Comparison of ENCODE assay signal across 19 cellular contexts in the genomic region with DNA sequence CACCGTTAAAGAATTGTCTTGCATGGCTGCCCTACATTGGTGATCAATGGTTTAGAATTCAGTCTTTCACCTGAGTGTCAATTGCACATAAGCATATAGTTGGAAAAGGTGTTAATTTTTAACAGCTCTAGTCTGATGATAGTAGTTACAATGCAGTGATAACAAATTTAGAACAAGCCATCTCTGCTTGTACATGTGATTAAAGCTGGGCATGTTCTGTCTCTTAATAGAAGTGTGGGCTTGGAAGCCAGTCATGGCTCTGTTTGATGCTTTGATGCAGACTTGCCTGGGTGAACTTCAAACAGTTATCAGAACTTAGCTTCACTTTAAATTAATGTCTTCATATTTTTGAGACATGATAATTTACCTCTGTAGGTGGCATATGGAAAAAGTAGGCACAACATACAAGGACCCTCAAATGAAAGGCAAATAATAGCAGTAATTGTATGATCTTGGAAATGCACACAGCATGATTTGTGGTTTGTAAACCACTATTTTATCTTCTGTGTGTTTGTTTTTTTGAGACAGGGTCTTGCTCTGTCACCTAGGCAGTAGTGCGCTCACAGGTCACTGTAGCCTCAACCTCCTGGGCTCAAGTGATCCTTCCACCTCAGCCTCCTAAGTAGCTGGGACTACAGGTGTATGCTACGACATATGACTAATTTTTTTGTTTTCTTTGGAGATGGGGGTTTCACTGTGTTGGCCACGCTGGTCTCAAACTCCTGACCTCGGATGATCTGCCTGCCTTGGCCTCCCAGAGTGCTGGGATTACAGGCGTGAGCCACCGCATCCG. TPM values are rescaled to one million over a fixed set of nuclear protein-coding genes. Genes with fewer than 3 reads are reported as not detected.
A peak's percentile ranks its signal among the peaks of the same experiment; 100 is the strongest.
DNase-seq lines count a peak whose midpoint lies in the region; ATAC-seq, FAIRE-seq and TF ChIP-seq lines count a peak whose summit lies in the region.
"Had no signal": no experiment of that assay in that cellular context is flagged by ENCODE, and none has a peak within 500 bp of the region (broad histone marks: within the 10 kb centered on the region; RNA-seq: fewer than 3 reads in every experiment).

No MANE protein-coding gene starts in this region.

- TF ChIP-seq EP300 in A549 (IDR thresholded peaks at IDR 0.05) = no peak

- H3K4me3 Mint-ChIP-seq in CD4-positive, CD25-positive, alpha-beta regulatory T cell = peak overlapping the region; percentile 48 to 96 (median 72)
- H3K4me3 Mint-ChIP-seq in activated B cell treated with CpG ODN at 0.5 μM for 24 hours = no peak overlapping the region
- no peak overlapping the region for H3K4me3 Mint-ChIP-seq in mesothelial cell of epicardium
- H3K4me3 Mint-ChIP-seq: endodermal cell had no signal

- H3K4me2 ChIP-seq in A549 = peak overlapping the region; percentile 88

- no peak overlapping the region for H3K27ac ChIP-seq in A549
- no peak overlapping the region for H3K27ac ChIP-seq in CD4-positive, CD25-positive, alpha-beta regulatory T cell (ENCODE audit: insufficient read depth, low read length, poor library complexity, severe bottlenecking)
- H3K27ac ChIP-seq: C4-2B had no signal

- no peak for DNase-seq in A549 (ENCODE audit: low read depth in 1 of 2, low spot score in 1 of 2)
- DNase-seq in CD4-positive, CD25-positive, alpha-beta regulatory T cell = no peak
- DNase-seq in activated B cell treated with CpG ODN at 0.5 μM for 24 hours = no peak
- DNase-seq in mesothelial cell of epicardium (ENCODE audit: low spot score in 2 of 2, unreplicated experiment in 2 of 2) = no peak
- DNase-seq in middle frontal gyrus (ENCODE audit: extremely low spot score, low spot score) = no peak
- DNase-seq: activated CD4-positive, alpha-beta T cell treated with anti-CD3 and anti-CD28 coated beads for 1 hour; endodermal cell; NCI-H2171; retina; stimulated activated CD4-positive, alpha-beta T cell treated with anti-CD3 and anti-CD28 coated beads, Interleukin-4, amount 100 ng/mL, for 4 hours; stimulated activated naive CD4-positive, alpha-beta T cell had no signal

- CTCF ChIA-PET in A549 (lab: Yijun Ruan, JAX) (interaction anchor here (1.2 to 1.4 kb wide), 2 partner anchors 9 to 121 kb away, joined by 4 read pairs; partner anchors contain the start of gene TMEM82), activated B cell treated with CpG ODN at 0.5 μM for 24 hours (lab: Charles Lee) (no interaction called here)

- no peak for FAIRE-seq in A549 (lab: Jason Lieb, UNC)
- FAIRE-seq: GM12892, HTR-8/SVneo, keratinocyte had no signal

- peaks cover 39 to 85% (median 57%) of the 10 kb centered on the region in 4 donors for H3K4me1 Mint-ChIP-seq in CD4-positive, CD25-positive, alpha-beta regulatory T cell
- H3K4me1 Mint-ChIP-seq in activated B cell treated with CpG ODN at 0.5 μM for 24 hours (peaks cover 73% of the 10 kb centered on the region), mesothelial cell of epicardium (peaks cover 48% of the 10 kb centered on the region)

- peaks cover 4% of the 10 kb centered on the region for H3K36me3 ChIP-seq in CD4-positive, CD25-positive, alpha-beta regulatory T cell (ENCODE audit: control insufficient read depth, insufficient read depth, low read length)
- H3K36me3 ChIP-seq: brain microvascular endothelial cell had no signal

- no peak for TF ChIP-seq POLR2A in A549 (IDR thresholded peaks at IDR 0.05; ENCODE audit: low read length)

- peaks cover 0 to 1% (median 0%) of the 10 kb centered on the region in 7 donors for H3K9me3 Mint-ChIP-seq in CD4-positive, CD25-positive, alpha-beta regulatory T cell
- H3K9me3 Mint-ChIP-seq in activated B cell treated with CpG ODN at 0.5 μM for 24 hours = no peaks in the 10 kb centered on the region
- no peaks in the 10 kb centered on the region for H3K9me3 Mint-ChIP-seq in mesothelial cell of epicardium
- H3K9me3 Mint-ChIP-seq: endodermal cell had no signal

- intact Hi-C loops in activated B cell treated with CpG ODN at 0.5 μM for 24 hours (cut with micrococcal nuclease) = loop anchor here (5.0 kb wide), 1 partner anchor 36 kb away; a partner anchor contains a TSS

- H3K27me3 Mint-ChIP-seq in CD4-positive, CD25-positive, alpha-beta regulatory T cell = no peaks in the 10 kb centered on the region
- H3K27me3 Mint-ChIP-seq in activated B cell treated with CpG ODN at 0.5 μM for 24 hours (no peaks in the 10 kb centered on the region), mesothelial cell of epicardium (ENCODE audit: low read depth) (no peaks in the 10 kb centered on the region)

- H3K4me1 ChIP-seq in A549 = peaks cover 37% of the 10 kb centered on the region
- H3K4me1 ChIP-seq in CD4-positive, CD25-positive, alpha-beta regulatory T cell (ENCODE audit: control insufficient read depth, insufficient read depth, low read length, poor library complexity, severe bottlenecking) = peaks cover 66% of the 10 kb centered on the region

- POLR2A ChIA-PET in A549 (lab: Yijun Ruan, JAX) = no interaction called here
- POLR2A ChIA-PET in activated B cell treated with CpG ODN at 0.5 μM for 24 hours (lab: Charles Lee) = interaction anchor here (1.7 kb wide), 1 partner anchor 18 kb away, joined by 7 read pairs; no protein-coding TSS in a partner anchor

- TF ChIP-seq RAD21 in A549 (conservative IDR thresholded peaks at IDR 0.05 in 1 of 2, IDR thresholded peaks at IDR 0.05 in 1 of 2) = no peak

- H3K36me3 Mint-ChIP-seq in CD4-positive, CD25-positive, alpha-beta regulatory T cell = peaks cover 4% of the 10 kb centered on the region
- peaks cover 37% of the 10 kb centered on the region for H3K36me3 Mint-ChIP-seq in activated B cell treated with CpG ODN at 0.5 μM for 24 hours (ENCODE audit: low read depth)
- H3K36me3 Mint-ChIP-seq in mesothelial cell of epicardium = no peaks in the 10 kb centered on the region

- ATAC-seq in A549 (no peak), activated B cell treated with CpG ODN at 0.5 μM for 24 hours (ENCODE audit: low read depth) (no peak), GM18867 (IDR thresholded peaks at IDR 0.05; ENCODE audit: unreplicated experiment) (no peak), HG03469 (IDR thresholded peaks at IDR 0.05; ENCODE audit: unreplicated experiment) (no peak), HG03139 (IDR thresholded peaks at IDR 0.05; ENCODE audit: unreplicated experiment) (no peak)
- no peak for ATAC-seq in CD4-positive, CD25-positive, alpha-beta regulatory T cell (ENCODE audit: low read depth in 2 of 2)

- peak overlapping the region; percentile 71 to 82 (median 72) for H3K27ac Mint-ChIP-seq in CD4-positive, CD25-positive, alpha-beta regulatory T cell
- H3K27ac Mint-ChIP-seq in activated B cell treated with CpG ODN at 0.5 μM for 24 hours = peak overlapping the region; percentile 8
- peak overlapping the region; percentile 23 for H3K27ac Mint-ChIP-seq in mesothelial cell of epicardium
- H3K27ac Mint-ChIP-seq: endodermal cell had no signal

- 87% methylated on average over 8 of the region's 8 CpGs for WGBS in A549 (ENCODE audit: missing lambda C conversion rate)

- H3K9me3 ChIP-seq in A549 = no peaks in the 10 kb centered on the region
- H3K9me3 ChIP-seq in CD4-positive, CD25-positive, alpha-beta regulatory T cell (ENCODE audit: control insufficient read depth in 2 of 2, low read length in 2 of 2) = no peaks in the 10 kb centered on the region

- no peak overlapping the region for H3K4me3 ChIP-seq in A549
- H3K4me3 ChIP-seq in CD4-positive, CD25-positive, alpha-beta regulatory T cell (ENCODE audit: low read depth, low read length) = peak overlapping the region; percentile 69

- no peaks in the 10 kb centered on the region for H3K27me3 ChIP-seq in CD4-positive, CD25-positive, alpha-beta regulatory T cell (ENCODE audit: control insufficient read depth, insufficient read depth, low read length)
- H3K27me3 ChIP-seq: brain microvascular endothelial cell had no signal

- TF ChIP-seq CTCF in A549 (IDR thresholded peaks at IDR 0.05) = no peak
- TF ChIP-seq CTCF in activated B cell treated with CpG ODN at 0.5 μM for 24 hours (IDR thresholded peaks at IDR 0.05) = no peak
- no peak for TF ChIP-seq CTCF in mesothelial cell of epicardium (IDR thresholded peaks at IDR 0.05; ENCODE audit: unreplicated experiment)

TF ChIP-seq in A549, 52 proteins besides CTCF, POLR2A, EP300 and RAD21 (continues in another document):
- TF ChIP-seq E2F6 (IDR thresholded peaks at IDR 0.05; ENCODE audit: borderline replicate concordance, low read depth) = no peak
- no peak for TF ChIP-seq RCOR1 (IDR thresholded peaks at IDR 0.05; ENCODE audit: low read depth, low read length)
- no peak for TF ChIP-seq RFX5 (IDR thresholded peaks at IDR 0.05)
- TF ChIP-seq BHLHE40 (IDR thresholded peaks at IDR 0.05; ENCODE audit: low read depth, low read length) = no peak
- no peak for TF ChIP-seq MYC (IDR thresholded peaks at IDR 0.05; ENCODE audit: borderline replicate concordance, low read length)
- TF ChIP-seq PHF8 (IDR thresholded peaks at IDR 0.05; ENCODE audit: borderline replicate concordance, low read depth) = no peak
- TF ChIP-seq CHD4 (IDR thresholded peaks at IDR 0.05; ENCODE audit: borderline replicate concordance) = no peak

RNA-seq across cellular contexts. Expression of gene DDI2, which starts 3.8 kb away (rescaled TPM):
- polyA plus RNA-seq in A549 (2011; rRNA removed) (8.6 and 11.1 TPM in 2 replicates), A549 (2017; fragmentation: RNase III; extraction: RNeasy Plus Mini Kit Qiagen cat#74134 plus additional on column Dnase treatment) (5.5 to 7.0 TPM (median 6.3 TPM) in 3 replicates)
- 2.7 and 3.3 TPM in 2 replicates for polyA plus RNA-seq in A549 (2012; cell fraction: cytosol; rRNA removed)
- 3.1 and 3.9 TPM in 2 replicates for polyA plus RNA-seq in A549 (2012; cell fraction: nucleus; rRNA removed)
- polyA minus RNA-seq in A549 (2011; rRNA and poly(A)+ RNA removed) = 17.7 and 20.1 TPM in 2 replicates
- total RNA-seq in CD4-positive, CD25-positive, alpha-beta regulatory T cell = 61.2 TPM
- polyA plus RNA-seq in CD4-positive, CD25-positive, alpha-beta regulatory T cell = 1 to 10 TPM; 3.2 to 7.7 (median 5.5) TPM
- total RNA-seq in activated B cell treated with CpG ODN at 0.5 μM for 24 hours (45.8 and 59.1 TPM in 2 replicates), mesothelial cell of epicardium (31.7 to 34.5 TPM (median 34.1 TPM) in 3 replicates)

RNA-seq across cellular contexts. Expression of gene AGMAT, which starts 36.2 kb away (rescaled TPM):
- polyA plus RNA-seq in A549 (2011; rRNA removed) (10.3 and 10.7 TPM in 2 replicates), A549 (2017; fragmentation: RNase III; extraction: RNeasy Plus Mini Kit Qiagen cat#74134 plus additional on column Dnase treatment) (11.9 to 13.1 TPM (median 12.9 TPM) in 3 replicates)
- polyA plus RNA-seq in A549 (2012; cell fraction: cytosol; rRNA removed) = 7.4 and 10.1 TPM in 2 replicates
- 4.5 and 6.1 TPM in 2 replicates for polyA plus RNA-seq in A549 (2012; cell fraction: nucleus; rRNA removed)
- 11.0 and 11.9 TPM in 2 replicates for polyA minus RNA-seq in A549 (2011; rRNA and poly(A)+ RNA removed)
- 8.9 TPM for total RNA-seq in CD4-positive, CD25-positive, alpha-beta regulatory T cell
- polyA plus RNA-seq in CD4-positive, CD25-positive, alpha-beta regulatory T cell = 10 to 100 TPM in 3 of 4 donors, 1 to 10 TPM in 1; 9.1 to 12.7 (median 11.6) TPM
- total RNA-seq in activated B cell treated with CpG ODN at 0.5 μM for 24 hours (8.1 TPM in 2 replicates), mesothelial cell of epicardium (0.16 to 0.31 TPM (median 0.25 TPM) in 3 replicates)

Comparison
In these comparisons a context has a peak if more than half of its experiments do, and no peak if none do; other contexts are left out.
1. H3K27ac Mint-ChIP-seq: peak in every context shown above with its lines; median percentile 72 in CD4-positive, CD25-positive, alpha-beta regulatory T cell; 23 in mesothelial cell of epicardium; 8 in activated B cell treated with CpG ODN at 0.5 μM for 24 hours.
2. H3K4me3 Mint-ChIP-seq: peak in CD4-positive, CD25-positive, alpha-beta regulatory T cell (4 of 4); none in activated B cell treated with CpG ODN at 0.5 μM for 24 hours (single experiment) and mesothelial cell of epicardium (single experiment).